ENCODE assay signal across 12 cellular contexts in the genomic region with DNA sequence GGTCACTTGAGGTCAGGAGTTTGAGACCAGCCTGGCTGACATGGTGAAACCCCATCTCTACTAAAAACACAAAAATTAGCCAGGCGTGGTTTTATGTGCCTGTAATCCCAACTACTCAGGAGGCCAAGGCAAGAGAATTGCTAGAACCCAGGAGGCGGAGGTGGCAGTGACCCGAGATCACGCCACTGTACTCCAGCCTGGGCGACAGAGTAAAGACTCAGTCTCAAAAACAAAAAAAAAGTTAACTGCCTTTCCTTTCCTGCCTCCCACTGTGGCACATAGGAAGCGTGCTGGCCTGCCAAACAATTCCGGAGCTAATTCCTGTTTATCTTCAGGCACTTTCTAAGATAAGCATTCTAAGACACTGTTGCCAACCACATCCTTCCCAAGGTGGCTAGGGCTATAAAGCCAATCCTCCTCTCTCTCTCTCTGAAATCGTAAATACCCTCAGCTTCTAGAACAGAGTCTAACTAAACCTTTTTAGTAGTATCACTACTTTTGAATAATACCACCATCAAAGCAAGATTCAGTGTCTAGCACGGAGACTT. TPM values are rescaled to one million over a fixed set of nuclear protein-coding genes. Genes with fewer than 3 reads are reported as not detected.
DNase-seq lines count a peak whose midpoint lies in the region; ATAC-seq and TF ChIP-seq lines count a peak whose summit lies in the region.
"Had no signal": no experiment of that assay in that cellular context is flagged by ENCODE, and none has a peak within 500 bp of the region (broad histone marks: within the 10 kb centered on the region; RNA-seq: fewer than 3 reads in every experiment).

No MANE protein-coding gene starts in this region.

- H3K36me3 Mint-ChIP-seq in activated naive CD8-positive, alpha-beta T cell treated with anti-CD3 and anti-CD28 coated beads, Interleukin-2, amount 50 U/mL, for 24 hours (ENCODE audit: low read depth): peaks cover 30% of the 10 kb centered on the region

- H2BK120ac ChIP-seq in IMR-90 (ENCODE audit: low read depth, low read length): no peak overlapping the region

- no peaks in the 10 kb centered on the region for H3K9me3 Mint-ChIP-seq in activated naive CD8-positive, alpha-beta T cell treated with anti-CD3 and anti-CD28 coated beads, Interleukin-2, amount 50 U/mL, for 24 hours
- H3K9me3 Mint-ChIP-seq: CD14-positive monocyte had no signal

- no peak overlapping the region for H3K4me3 Mint-ChIP-seq in activated naive CD8-positive, alpha-beta T cell treated with anti-CD3 and anti-CD28 coated beads, Interleukin-2, amount 50 U/mL, for 24 hours
- H3K4me3 Mint-ChIP-seq: CD14-positive monocyte had no signal

- 37% methylated on average over 3 of the region's 9 CpGs; no CpG with 5 or more reads in 1 of the 2 experiments for WGBS in IMR-90 (ENCODE audit: extremely low coverage in 2 of 2, insufficient read length in 1 of 2), 2 experiments

- H3K9me3 ChIP-seq in BLaER1 treated with 17β-estradiol and CSF1 and Interleukin-3, amounts not matched to agents 10 nM and 100 nM (replicated peaks in 1 of 11): no peaks in the 10 kb centered on the region
- H3K9me3 ChIP-seq in IMR-90 (ENCODE audit: control insufficient read depth, insufficient read depth, low read length) (no peaks in the 10 kb centered on the region), mucosa of descending colon (no peaks in the 10 kb centered on the region)

- TF ChIP-seq CTCF in IMR-90 (conservative IDR thresholded peaks at IDR 0.05; ENCODE audit: low read depth, low read length) (no peak), mucosa of descending colon (IDR thresholded peaks at IDR 0.05) (no peak)

- no peaks in the 10 kb centered on the region for H3K27me3 ChIP-seq in BLaER1 treated with 17β-estradiol and CSF1 and Interleukin-3, amounts not matched to agents 10 nM and 100 nM
- H3K27me3 ChIP-seq in IMR-90 (ENCODE audit: control insufficient read depth, insufficient read depth, low read length): no peaks in the 10 kb centered on the region
- H3K27me3 ChIP-seq: dorsolateral prefrontal cortex had no signal

- no peaks in the 10 kb centered on the region for H4K20me1 ChIP-seq in BLaER1 treated with 17β-estradiol and CSF1 and Interleukin-3, amounts not matched to agents 10 nM and 100 nM
- no peaks in the 10 kb centered on the region; the same call in 1 of the 2 replicates for H4K20me1 ChIP-seq in IMR-90 (ENCODE audit: insufficient read depth, low read length)

- H2BK5ac ChIP-seq in IMR-90 (ENCODE audit: low read depth, low read length, poor library complexity, severe bottlenecking): no peak overlapping the region

- BruUV-seq in IMR-90 (replicated peaks; lab: Mats Ljungman, UMichigan): no TSS peak

- H3K9ac ChIP-seq in BLaER1 treated with 17β-estradiol and CSF1 and Interleukin-3, amounts not matched to agents 10 nM and 100 nM: peak overlapping the region; percentile 26 to 64 (median 51); a peak in 20 of 22 replicates
- no peak overlapping the region for H3K9ac ChIP-seq in IMR-90 (ENCODE audit: low read depth, low read length)

- H2AFZ ChIP-seq in IMR-90 (replicated peaks; ENCODE audit: low read length, poor library complexity): no peak overlapping the region

- CTCF ChIA-PET in IMR-90 (lab: Yijun Ruan, JAX): interaction anchor here (0.6 kb wide), 1 partner anchor 9 kb away, joined by 8 read pairs; no protein-coding TSS in a partner anchor

- H3K27ac Mint-ChIP-seq in activated naive CD8-positive, alpha-beta T cell treated with anti-CD3 and anti-CD28 coated beads, Interleukin-2, amount 50 U/mL, for 24 hours: peak overlapping the region; percentile 86

- H2BK20ac ChIP-seq in IMR-90 (ENCODE audit: low read depth, low read length): no peak overlapping the region

- no peak overlapping the region for H2BK15ac ChIP-seq in IMR-90 (ENCODE audit: low read depth, low read length)

- H3K27ac ChIP-seq in BLaER1 treated with 17β-estradiol and CSF1 and Interleukin-3, amounts not matched to agents 10 nM and 100 nM: peak overlapping the region in 10 of 11 experiments; percentile 53 to 73 (median 62); a peak in 19 of 22 replicates
- no peak overlapping the region for H3K27ac ChIP-seq in IMR-90 (ENCODE audit: insufficient read depth, low read length)

- no peaks in the 10 kb centered on the region for H3K27me3 Mint-ChIP-seq in activated naive CD8-positive, alpha-beta T cell treated with anti-CD3 and anti-CD28 coated beads, Interleukin-2, amount 50 U/mL, for 24 hours

- in situ Hi-C loops in IMR-90 (cut with MboI; ENCODE audit: low sequenced_read_pairs): no loop called here

- no peak overlapping the region for H2AK9ac ChIP-seq in IMR-90 (replicated peaks; ENCODE audit: low read depth, low read length, poor library complexity)

- H4K8ac ChIP-seq in IMR-90 (ENCODE audit: low read depth in 2 of 2, low read length in 2 of 2): no peak overlapping the region; a peak in 1 of 4 replicates

- peak overlapping the region; percentile 13; the same call in 1 of the 2 replicates for H3K4ac ChIP-seq in IMR-90 (ENCODE audit: low read depth, low read length)

- ATAC-seq in IMR-90 (ENCODE audit: low read depth) (peak; percentile 73), left colon (peak; percentile 21), GM18502 (IDR thresholded peaks at IDR 0.05; ENCODE audit: poor library complexity, unreplicated experiment) (no peak), HG02678 (IDR thresholded peaks at IDR 0.05; ENCODE audit: unreplicated experiment) (no peak), GM18511 (IDR thresholded peaks at IDR 0.05; ENCODE audit: unreplicated experiment) (no peak), mucosa of descending colon (no peak)
- no peak for ATAC-seq in activated naive CD8-positive, alpha-beta T cell treated with anti-CD3 and anti-CD28 coated beads, Interleukin-2, amount 50 U/mL, for 24 hours

- H3K36me3 ChIP-seq in BLaER1 treated with 17β-estradiol and CSF1 and Interleukin-3, amounts not matched to agents 10 nM and 100 nM: peaks cover 41 to 79% (median 61%) of the 10 kb centered on the region in 11 experiments
- H3K36me3 ChIP-seq in IMR-90 (ENCODE audit: control insufficient read depth, insufficient read depth, low read length) (peaks cover 16% of the 10 kb centered on the region), mucosa of descending colon (ENCODE audit: low read depth) (no peaks in the 10 kb centered on the region)

- peaks cover 0 to 4% of the 10 kb centered on the region in 2 experiments; a peak in 2 of 4 replicates for H3K79me1 ChIP-seq in IMR-90 (ENCODE audit: low read depth in 1 of 2, low read length in 2 of 2)

- H3K56ac ChIP-seq in IMR-90 (ENCODE audit: extremely low read depth, insufficient read depth, low read length): no peak overlapping the region

- no peak overlapping the region for H3K18ac ChIP-seq in IMR-90 (ENCODE audit: low read depth, low read length)

- dilution Hi-C loops in IMR-90 (cut with HindIII; ENCODE audit: low sequenced_read_pairs, unreplicated experiment): no loop called here

- intact Hi-C loops in IMR-90 (cut with micrococcal nuclease): no loop called here
- intact Hi-C loops in left colon (cut with DNase I, micrococcal nuclease): no loop called here
- intact Hi-C loops in mucosa of descending colon (cut with DNase I, micrococcal nuclease): no loop called here

- peaks cover 60% of the 10 kb centered on the region for H3K4me1 Mint-ChIP-seq in activated naive CD8-positive, alpha-beta T cell treated with anti-CD3 and anti-CD28 coated beads, Interleukin-2, amount 50 U/mL, for 24 hours

- 0 out of 2 replicates have a peak overlapping the region, but pooled peaks have one; percentile 34 for H4K91ac ChIP-seq in IMR-90 (ENCODE audit: insufficient read depth, low read depth, low read length)

- peak overlapping the region in 5 of 10 experiments; percentile 5 to 45 (median 25); a peak in 4 of 20 replicates for H3K4me3 ChIP-seq in BLaER1 treated with 17β-estradiol and CSF1 and Interleukin-3, amounts not matched to agents 10 nM and 100 nM
- H3K4me3 ChIP-seq in IMR-90 (ENCODE audit: insufficient read depth, low read depth, low read length): no peak overlapping the region
- no peak overlapping the region for H3K4me3 ChIP-seq in mucosa of descending colon
- H3K4me3 ChIP-seq: dorsolateral prefrontal cortex had no signal

- no peak overlapping the region for H3K23ac ChIP-seq in IMR-90 (ENCODE audit: low read depth, low read length)

- peak; percentile 23 for DNase-seq in IMR-90
- DNase-seq in activated naive CD8-positive, alpha-beta T cell treated with anti-CD3 and anti-CD28 coated beads, Interleukin-2, amount 50 U/mL, for 24 hours: no peak
- DNase-seq in left colon: no peak
- no peak for DNase-seq in mucosa of descending colon
- DNase-seq: dorsolateral prefrontal cortex, MV-4-11, NCI-H748 treated with DMSO at 0.1 percent for 48 hours had no signal

- no peak overlapping the region for H4K5ac ChIP-seq in IMR-90 (ENCODE audit: low read depth, low read length)

- no peak overlapping the region for H3K14ac ChIP-seq in IMR-90 (replicated peaks; ENCODE audit: low read depth, low read length)

- peaks cover 15% of the 10 kb centered on the region; the same call in 1 of the 2 replicates for H3K9me1 ChIP-seq in IMR-90 (ENCODE audit: insufficient read depth, low read length)

- peak overlapping the region; percentile 36; the same call in 1 of the 2 replicates for H2AK5ac ChIP-seq in IMR-90 (ENCODE audit: low read depth, low read length)

- peaks cover 27 to 52% (median 34%) of the 10 kb centered on the region in 10 experiments for H3K4me1 ChIP-seq in BLaER1 treated with 17β-estradiol and CSF1 and Interleukin-3, amounts not matched to agents 10 nM and 100 nM
- H3K4me1 ChIP-seq in IMR-90 (ENCODE audit: control insufficient read depth, insufficient read depth, low read length): peaks cover 8% of the 10 kb centered on the region
- no peaks in the 10 kb centered on the region for H3K4me1 ChIP-seq in mucosa of descending colon (ENCODE audit: low read depth)

- POLR2A ChIA-PET in IMR-90 (lab: Charles Lee; ENCODE audit: unreplicated experiment): no interaction called here

- peak overlapping the region; percentile 59 to 87 (median 79) for H3K4me2 ChIP-seq in BLaER1 treated with 17β-estradiol and CSF1 and Interleukin-3, amounts not matched to agents 10 nM and 100 nM
- peak overlapping the region; percentile 18; the same call in 1 of the 2 replicates for H3K4me2 ChIP-seq in IMR-90 (ENCODE audit: low read depth, low read length)

- TF ChIP-seq RAD21 in IMR-90 (IDR thresholded peaks at IDR 0.05; ENCODE audit: low read length): no peak

- no peak for TF ChIP-seq POLR2A in IMR-90 (IDR thresholded peaks at IDR 0.05; ENCODE audit: low read depth, low read length)

RNA-seq across cellular contexts. Expression of gene SLC25A30, which starts 21.6 kb away (rescaled TPM):
- total RNA-seq in IMR-90 (2012; rRNA removed): 15.3 and 19.4 TPM in 2 replicates
- polyA plus RNA-seq in IMR-90 (2012; rRNA removed): 8.9 and 9.9 TPM in 2 replicates
- 2.1 and 4.5 TPM in 2 replicates for polyA plus RNA-seq in IMR-90 (2012; cell fraction: cytosol; rRNA removed)
- polyA plus RNA-seq in IMR-90 (2012; cell fraction: nucleus; rRNA removed; ENCODE audit: low replicate concordance): 1.4 and 9.6 TPM in 2 replicates
- 10 to 100 TPM; 11.8 to 13.5 TPM for total RNA-seq in left colon
- total RNA-seq in mucosa of descending colon: 10 to 100 TPM; 10.5 to 20.0 (median 13.6) TPM

RNA-seq across cellular contexts. Expression of gene TPT1, which starts 55.6 kb away (rescaled TPM):
- 1,663 and 1,699 TPM in 2 replicates for total RNA-seq in IMR-90 (2012; rRNA removed)
- 2,407 and 2,665 TPM in 2 replicates for polyA plus RNA-seq in IMR-90 (2012; rRNA removed)
- 1,735 and 3,996 TPM in 2 replicates for polyA plus RNA-seq in IMR-90 (2012; cell fraction: cytosol; rRNA removed)
- polyA plus RNA-seq in IMR-90 (2012; cell fraction: nucleus; rRNA removed; ENCODE audit: low replicate concordance): 731 and 1,213 TPM in 2 replicates
- 1,000 to 10,000 TPM; 3,363 to 4,788 TPM for total RNA-seq in left colon
- 1,000 to 10,000 TPM; 3,253 to 4,069 (median 3,560) TPM for total RNA-seq in mucosa of descending colon

Comparison
In these comparisons a context has a peak if more than half of its experiments do, and no peak if none do; other contexts are left out.
1. ATAC-seq: peak in IMR-90 (single experiment) and left colon (single experiment); none in activated naive CD8-positive, alpha-beta T cell treated with anti-CD3 and anti-CD28 coated beads, Interleukin-2, amount 50 U/mL, for 24 hours (single experiment), GM18502 (single experiment), HG02678 (single experiment), GM18511 (single experiment) and mucosa of descending colon (single experiment).